In genomic region chr1:210246447-210246846, GRCh38 we compare ENCODE assay signal across 16 cellular contexts.
DNase-seq lines count a peak whose midpoint lies in the region; ATAC-seq and TF ChIP-seq lines count a peak whose summit lies in the region.
"Had no signal": no experiment of that assay in that cellular context is flagged by ENCODE, and none has a peak within 500 bp of the region (broad histone marks: within the 10 kb centered on the region; RNA-seq: fewer than 3 reads in every experiment).

No MANE protein-coding gene starts in this region.

- DNase-seq in DMS53 treated with DMSO at 0.1 percent for 48 hours (lab: John Stamatoyannopoulos, UW; ENCODE audit: unreplicated experiment), result peak; percentile 87
- DNase-seq in cardiac fibroblast (ENCODE audit: low read depth in 2 of 2), result peak; percentile 35 to 52
- no peak for DNase-seq in GM13976 (ENCODE audit: low spot score)
- DNase-seq in stimulated activated CD4-positive, alpha-beta T cell treated with anti-CD3 and anti-CD28 coated beads, Interleukin-15, amount 100 ng/mL, for 24 hours, result no peak
- no peak for DNase-seq in activated CD4-positive, alpha-beta T cell treated with anti-CD3 and anti-CD28 coated beads, Interleukin-2, amount 50 U/mL, for 48 hours
- DNase-seq: activated CD4-positive, CD25-positive, alpha-beta regulatory T cell treated with anti-CD3 and anti-CD28 coated beads, Interleukin-2, amount 50 U/mL, for 72 hours; activated naive CD4-positive, alpha-beta T cell; kidney glomerular epithelial cell; NCI-H1092; NCI-H69; nephron progenitor cell; uterus had no signal

- in situ Hi-C loops in GM13976 (cut with MboI; ENCODE audit: low sequenced_read_pairs, unreplicated experiment), result no loop called here

- ATAC-seq in GM19395 (IDR thresholded peaks at IDR 0.05; ENCODE audit: unreplicated experiment) (peak; percentile 50), HG03354 (IDR thresholded peaks at IDR 0.05; ENCODE audit: poor library complexity, severe bottlenecking, unreplicated experiment) (peak; percentile 66), HG02571 (IDR thresholded peaks at IDR 0.05; ENCODE audit: unreplicated experiment) (no peak)

- TF ChIP-seq CTCF in cardiac fibroblast (IDR thresholded peaks at IDR 0.05; ENCODE audit: low read depth, low read length) (no peak), GM13976 (IDR thresholded peaks at IDR 0.05; ENCODE audit: borderline replicate concordance, control extremely low read depth, extremely low read depth, insufficient read depth, missing control alignments) (no peak)

- H3K4me3 ChIP-seq in cardiac fibroblast (replicated peaks in 1 of 2; ENCODE audit: low read depth in 2 of 2, low read length in 2 of 2), result no peak overlapping the region
- H3K4me3 ChIP-seq: coronary artery, uterus had no signal

Comparison
In these comparisons a context has a peak if more than half of its experiments do, and no peak if none do; other contexts are left out.
1. DNase-seq: peak in DMS53 treated with DMSO at 0.1 percent for 48 hours (single experiment) and cardiac fibroblast (2 of 2); none in GM13976 (single experiment), stimulated activated CD4-positive, alpha-beta T cell treated with anti-CD3 and anti-CD28 coated beads, Interleukin-15, amount 100 ng/mL, for 24 hours (single experiment) and activated CD4-positive, alpha-beta T cell treated with anti-CD3 and anti-CD28 coated beads, Interleukin-2, amount 50 U/mL, for 48 hours (0 of 2).